Comparison of ENCODE assay signal across 9 cellular contexts in the genomic region with DNA sequence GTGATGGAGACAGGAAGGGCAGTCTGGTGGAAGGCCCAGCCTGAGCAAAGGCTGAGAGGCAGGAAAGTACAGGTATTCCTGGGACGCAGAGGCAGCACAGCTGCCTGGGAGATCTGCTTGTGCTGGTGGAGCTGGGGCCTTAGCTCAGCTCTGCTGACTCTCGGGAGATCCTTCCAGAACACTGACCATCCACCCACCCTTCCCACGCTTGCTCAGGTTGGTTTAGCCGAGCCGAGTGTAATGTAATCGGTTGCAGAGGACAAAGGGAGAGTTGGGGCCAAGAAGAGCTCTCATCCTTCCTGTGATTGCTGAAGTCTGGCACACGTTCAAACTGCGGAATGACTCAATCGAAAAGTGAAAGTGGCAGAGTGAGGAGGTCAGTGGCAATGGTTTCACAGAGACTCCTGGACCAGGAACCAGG. TPM values are rescaled to one million over a fixed set of nuclear protein-coding genes. Genes with fewer than 3 reads are reported as not detected.
A peak's percentile ranks its signal among the peaks of the same experiment; 100 is the strongest.
DNase-seq lines count a peak whose midpoint lies in the region; ATAC-seq and TF ChIP-seq lines count a peak whose summit lies in the region.
"Had no signal": no experiment of that assay in that cellular context is flagged by ENCODE, and none has a peak within 500 bp of the region (broad histone marks: within the 10 kb centered on the region; RNA-seq: fewer than 3 reads in every experiment).

No MANE protein-coding gene starts in this region.

- peak overlapping the region in 2 of 4 donors; percentile 13 to 49 for H3K27ac ChIP-seq in esophagus squamous epithelium

- no peaks in the 10 kb centered on the region for H3K27me3 ChIP-seq in esophagus squamous epithelium

- H3K36me3 Mint-ChIP-seq in HFFc6 (ENCODE audit: low read depth), result 0 out of 2 replicates have a peak, but pooled peaks cover 4% of the 10 kb centered on the region
- H3K36me3 Mint-ChIP-seq in T-helper 17 cell (ENCODE audit: low read depth), result no peaks in the 10 kb centered on the region
- H3K36me3 Mint-ChIP-seq: activated naive CD4-positive, alpha-beta T cell treated with anti-CD3 and anti-CD28 coated beads, Interleukin-2, amount 50 U/mL, for 24 hours had no signal

- H3K4me1 Mint-ChIP-seq in HFFc6 (ENCODE audit: low read depth) (peaks cover 27% of the 10 kb centered on the region), T-helper 17 cell (peaks cover 12% of the 10 kb centered on the region)
- H3K4me1 Mint-ChIP-seq: activated naive CD4-positive, alpha-beta T cell treated with anti-CD3 and anti-CD28 coated beads, Interleukin-2, amount 50 U/mL, for 24 hours had no signal

- DNase-seq in AG20443 (ENCODE audit: low spot score) (peak; percentile 89), HFFc6 (peak; percentile 83), T-helper 17 cell (no peak), kidney glomerular epithelial cell (lab: John Stamatoyannopoulos, UW) (peak; percentile 97), esophagus squamous epithelium (lab: John Stamatoyannopoulos, UW) (no peak), GM19238 (ENCODE audit: insufficient read length, low spot score) (no peak), mesenteric fat pad (ENCODE audit: low spot score) (no peak)

- no peaks in the 10 kb centered on the region for H3K36me3 ChIP-seq in esophagus squamous epithelium

- H3K27me3 Mint-ChIP-seq in HFFc6 (ENCODE audit: insufficient read depth), result peaks cover 24% of the 10 kb centered on the region
- H3K27me3 Mint-ChIP-seq in T-helper 17 cell, result no peaks in the 10 kb centered on the region
- H3K27me3 Mint-ChIP-seq: activated naive CD4-positive, alpha-beta T cell treated with anti-CD3 and anti-CD28 coated beads, Interleukin-2, amount 50 U/mL, for 24 hours had no signal

- H3K9me3 Mint-ChIP-seq in HFFc6, result peaks cover 12% of the 10 kb centered on the region
- H3K9me3 Mint-ChIP-seq: activated naive CD4-positive, alpha-beta T cell treated with anti-CD3 and anti-CD28 coated beads, Interleukin-2, amount 50 U/mL, for 24 hours had no signal

- WGBS in esophagus squamous epithelium, 2 donors, result 7 to 14% methylated on average over 5 to 7 of the region's 9 CpGs

- ATAC-seq in T-helper 17 cell (no peak), GM18505 (IDR thresholded peaks at IDR 0.05; ENCODE audit: unreplicated experiment) (no peak)

- peak overlapping the region in 1 of 4 donors; percentile 3 for H3K4me3 ChIP-seq in esophagus squamous epithelium

- intact Hi-C loops in esophagus squamous epithelium (cut with DNase I), result no loop called here

- no peak overlapping the region for H3K27ac Mint-ChIP-seq in HFFc6
- no peak overlapping the region for H3K27ac Mint-ChIP-seq in T-helper 17 cell
- H3K27ac Mint-ChIP-seq: activated naive CD4-positive, alpha-beta T cell treated with anti-CD3 and anti-CD28 coated beads, Interleukin-2, amount 50 U/mL, for 24 hours had no signal

- peaks cover 14 to 54% (median 17%) of the 10 kb centered on the region in 3 donors for H3K4me1 ChIP-seq in esophagus squamous epithelium

- no peaks in the 10 kb centered on the region for H3K9me3 ChIP-seq in T-helper 17 cell (ENCODE audit: control insufficient read depth, low read length, poor library complexity, severe bottlenecking)
- H3K9me3 ChIP-seq in esophagus squamous epithelium, result no peaks in the 10 kb centered on the region

- no peak for TF ChIP-seq POLR2A in esophagus squamous epithelium (IDR thresholded peaks at IDR 0.05)
- no peak for TF ChIP-seq POLR2A in GM18505 (IDR thresholded peaks at IDR 0.05; ENCODE audit: borderline replicate concordance, extremely low read depth, insufficient read depth, insufficient read length)

- no peak for TF ChIP-seq CTCF in HFFc6 (IDR thresholded peaks at IDR 0.05)
- TF ChIP-seq CTCF in esophagus squamous epithelium (IDR thresholded peaks at IDR 0.05), result no peak

- peak overlapping the region; percentile 13; the same call in 1 of the 2 replicates for H3K4me3 Mint-ChIP-seq in HFFc6
- peak overlapping the region; percentile 56 for H3K4me3 Mint-ChIP-seq in T-helper 17 cell
- H3K4me3 Mint-ChIP-seq: activated naive CD4-positive, alpha-beta T cell treated with anti-CD3 and anti-CD28 coated beads, Interleukin-2, amount 50 U/mL, for 24 hours had no signal

RNA-seq across cellular contexts. Expression of gene GPR78, which starts 43.1 kb away (rescaled TPM):
- under 1 TPM in 4 of 6 experiments, not detected in 2; 0.05 to 0.14 (median 0.09) TPM for total RNA-seq in HFFc6 (2021; fragmentation: NEBNext Ultra II Directional; extraction: Animal tissue kit (Norgen Biotek cat#: 25700))
- not detected for total RNA-seq in T-helper 17 cell
- 1 to 10 TPM; 2.5 to 8.3 (median 3.1) TPM for total RNA-seq in esophagus squamous epithelium
- not detected for total RNA-seq in mesenteric fat pad

RNA-seq across cellular contexts. Expression of gene CPZ, which starts 55.5 kb away (rescaled TPM):
- total RNA-seq in HFFc6 (2021; fragmentation: NEBNext Ultra II Directional; extraction: Animal tissue kit (Norgen Biotek cat#: 25700)), result 1 to 10 TPM; 1.9 to 3.5 (median 2.5) TPM
- total RNA-seq in T-helper 17 cell (not detected), esophagus squamous epithelium (10 to 100 TPM in 1 of 4 donors, 1 to 10 TPM in 1, under 1 TPM in 2; 0.76 to 12.2 (median 1.9) TPM), mesenteric fat pad (9.7 TPM)

Comparison
In these comparisons a context has a peak if more than half of its experiments do, and no peak if none do; other contexts are left out.
1. DNase-seq: peak in AG20443 (single experiment), HFFc6 (single experiment) and kidney glomerular epithelial cell (single experiment); none in T-helper 17 cell (0 of 3), esophagus squamous epithelium (single experiment), GM19238 (single experiment) and mesenteric fat pad (single experiment).